35 cellular contexts compared by ENCODE assay signal in genomic region chr19:42879613-42880012, GRCh38. TPM values are rescaled to one million over a fixed set of nuclear protein-coding genes. Genes with fewer than 3 reads are reported as not detected.
"Had no signal": no experiment of that assay in that cellular context is flagged by ENCODE, and none has a peak within 500 bp of the region (broad histone marks: within the 10 kb centered on the region; RNA-seq: fewer than 3 reads in every experiment).

Gene PSG1, minus strand, starts transcription at chr19:42879713. Its CDS starts 132 bp downstream, at chr19:42879581.

- H3K27ac Mint-ChIP-seq: activated CD4-positive, alpha-beta T cell treated with anti-CD3 and anti-CD28 coated beads, Interleukin-2, amount 10 ng/mL, durations not matched to agents 7 days and 5 days; activated CD8-positive, alpha-beta T cell treated with anti-CD3 and anti-CD28 coated beads, Interleukin-2, amount 10 ng/mL, durations not matched to agents 7 days and 5 days; activated naive CD8-positive, alpha-beta T cell; activated naive CD8-positive, alpha-beta T cell treated with anti-CD3 and anti-CD28 coated beads, Interleukin-2, amount 50 U/mL, for 24 hours; activated T-cell treated with anti-CD3 and anti-CD28 coated beads, Interleukin-2, amount 50 U/mL, for 24 hours; activated T-helper 2 cell treated with anti-CD3 and anti-CD28 coated beads, Interferon-gamma antibody, Interleukin-2, Interleukin-4, amounts not matched to agents 10 μg/mL and 5 μg/mL and 100 μg/mL, durations not matched to agents 14 hours and 24 hours and 36 hours; brain had no signal

- H3K9me3 Mint-ChIP-seq: activated CD4-positive, alpha-beta T cell treated with anti-CD3 and anti-CD28 coated beads, Interleukin-2, amount 10 ng/mL, durations not matched to agents 7 days and 5 days; activated naive CD8-positive, alpha-beta T cell treated with anti-CD3 and anti-CD28 coated beads, Interleukin-2, amount 50 U/mL, for 24 hours; activated T-cell treated with anti-CD3 and anti-CD28 coated beads, Interleukin-2, amount 50 U/mL, for 24 hours; activated T-helper 2 cell treated with anti-CD3 and anti-CD28 coated beads, Interferon-gamma antibody, Interleukin-2, Interleukin-4, amounts not matched to agents 10 μg/mL and 5 μg/mL and 100 μg/mL, durations not matched to agents 14 hours and 24 hours and 36 hours had no signal

- H3K4me1 Mint-ChIP-seq: activated CD4-positive, alpha-beta T cell treated with anti-CD3 and anti-CD28 coated beads, Interleukin-2, amount 10 ng/mL, durations not matched to agents 7 days and 5 days; activated naive CD8-positive, alpha-beta T cell treated with anti-CD3 and anti-CD28 coated beads, Interleukin-2, amount 50 U/mL, for 24 hours; brain had no signal

- H3K9me3 ChIP-seq: SJSA1, SK-N-SH had no signal

- H3K4me3 ChIP-seq: SJSA1 had no signal

- H3K36me3 ChIP-seq: SJSA1, WERI-Rb-1 had no signal

- H3K4me3 Mint-ChIP-seq: activated CD4-positive, alpha-beta T cell treated with anti-CD3 and anti-CD28 coated beads, Interleukin-2, amount 10 ng/mL, durations not matched to agents 7 days and 5 days; activated CD8-positive, alpha-beta T cell treated with anti-CD3 and anti-CD28 coated beads, Interleukin-2, amount 10 ng/mL, durations not matched to agents 7 days and 5 days; activated naive CD8-positive, alpha-beta T cell; activated naive CD8-positive, alpha-beta T cell treated with anti-CD3 and anti-CD28 coated beads, Interleukin-2, amount 50 U/mL, for 24 hours; activated T-cell treated with anti-CD3 and anti-CD28 coated beads, Interleukin-2, amount 50 U/mL, for 24 hours; brain had no signal

- H3K9ac ChIP-seq: KMS-11, SK-N-SH had no signal

- DNase-seq: activated CD4-positive, alpha-beta T cell treated with anti-CD3 and anti-CD28 coated beads for 1 hour; activated CD4-positive, alpha-beta T cell treated with anti-CD3 and anti-CD28 coated beads, Interleukin-2, amount 10 ng/mL, durations not matched to agents 7 days and 5 days; activated CD4-positive, alpha-beta T cell treated with anti-CD3 and anti-CD28 coated beads, Interleukin-2, amount 50 U/mL, for 48 hours; activated CD4-positive, CD25-positive, alpha-beta regulatory T cell; activated CD8-positive, alpha-beta T cell treated with anti-CD3 and anti-CD28 coated beads, Interleukin-2, amount 10 ng/mL, durations not matched to agents 7 days and 5 days; activated gamma-delta T cell; activated naive CD4-positive, alpha-beta T cell treated with Interleukin-2 at 50 U/mL for 16 hours; activated naive CD8-positive, alpha-beta T cell treated with anti-CD3 and anti-CD28 coated beads, Interleukin-2, amount 50 U/mL, for 24 hours; activated T-cell treated with anti-CD3 and anti-CD28 coated beads, Interleukin-2, amount 50 U/mL, for 24 hours; anterior cingulate cortex; caudate nucleus; cerebellar nuclear complex; NCI-H1092 treated with DMSO at 0.1 percent for 48 hours; NCI-H1417; NCI-H146; NCI-H187; NCI-H2029 treated with DMSO at 0.1 percent for 48 hours; NCI-H2171 treated with DMSO at 0.1 percent for 48 hours; NCI-H2227 treated with DMSO at 0.1 percent for 48 hours; NCI-H446 treated with DMSO at 0.1 percent for 48 hours; NCI-H524; NCI-H69; SHP77; SK-N-SH; T-helper 1 cell; T1000; WERI-Rb-1 had no signal

- H3K27me3 ChIP-seq: SJSA1 had no signal

- H3K4me2 ChIP-seq: KMS-11, SK-N-SH had no signal

- H3K27ac ChIP-seq: KMS-11, SJSA1, WERI-Rb-1 had no signal

- ATAC-seq: activated CD8-positive, alpha-beta T cell treated with anti-CD3 and anti-CD28 coated beads, Interleukin-2, amount 10 ng/mL, durations not matched to agents 7 days and 5 days; activated naive CD8-positive, alpha-beta T cell treated with anti-CD3 and anti-CD28 coated beads, Interleukin-2, amount 50 U/mL, for 24 hours; Panc1 had no signal

RNA-seq across cellular contexts. Expression of gene PSG1, which starts in this region (rescaled TPM):
- total RNA-seq: activated CD4-positive, alpha-beta T cell treated with anti-CD3 and anti-CD28 coated beads, Interleukin-2, amount 10 ng/mL, durations not matched to agents 7 days and 5 days; activated CD8-positive, alpha-beta T cell treated with anti-CD3 and anti-CD28 coated beads, Interleukin-2, amount 10 ng/mL, durations not matched to agents 7 days and 5 days; activated T-helper 2 cell treated with anti-CD3 and anti-CD28 coated beads, Interferon-gamma antibody, Interleukin-2, Interleukin-4, amounts not matched to agents 10 μg/mL and 5 μg/mL and 100 μg/mL, durations not matched to agents 14 hours and 24 hours and 36 hours; bronchial epithelial cell; T-helper 2 cell treated with Interferon-gamma antibody and Interleukin-4, amounts not matched to agents 100 ng/mL and 5 ng/mL, for 36 hours had no signal
